ENCODE assay signal across 8 cellular contexts in the genomic region with DNA sequence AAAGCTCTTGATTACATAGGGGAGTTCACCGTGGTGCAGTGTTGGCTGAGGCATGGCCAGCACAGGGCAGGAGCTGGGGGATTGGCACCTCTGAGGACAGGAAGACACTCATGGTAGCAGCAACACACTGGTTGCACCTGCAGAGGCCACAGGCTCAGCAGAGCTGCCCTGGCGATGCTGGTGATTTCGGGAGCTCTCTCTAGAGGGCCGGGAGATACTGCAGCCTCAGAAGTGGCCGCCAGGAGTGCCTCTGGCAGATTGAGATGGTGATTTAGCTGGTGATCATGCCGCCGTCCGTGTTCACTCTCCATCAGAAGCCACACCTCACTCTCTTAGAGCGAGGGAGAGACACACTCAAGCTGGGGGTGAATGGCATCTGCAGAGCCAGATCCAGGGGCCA. TPM values are rescaled to one million over a fixed set of nuclear protein-coding genes. Genes with fewer than 3 reads are reported as not detected.
"Had no signal": no experiment of that assay in that cellular context is flagged by ENCODE, and none has a peak within 500 bp of the region (broad histone marks: within the 10 kb centered on the region; RNA-seq: fewer than 3 reads in every experiment).

No MANE protein-coding gene starts in this region.

RNA-seq across cellular contexts. Expression of gene C1QTNF9, which starts 49.9 kb away (rescaled TPM):
- total RNA-seq: dermis microvascular lymphatic vessel endothelial cell, esophagus squamous epithelium, mesothelial cell of epicardium, osteocyte, temporal lobe, thyroid gland, vagina had no signal
- polyA plus RNA-seq: immature natural killer cell had no signal
